Comparison of ENCODE assay signal across 11 cellular contexts in genomic region chr7:111329367-111330234, GRCh38.
DNase-seq lines count a peak whose midpoint lies in the region; TF ChIP-seq lines count a peak whose summit lies in the region.
"Had no signal": no experiment of that assay in that cellular context is flagged by ENCODE, and none has a peak within 500 bp of the region (broad histone marks: within the 10 kb centered on the region; RNA-seq: fewer than 3 reads in every experiment).

No MANE protein-coding gene starts in this region.

- H3K4me3 Mint-ChIP-seq in mesothelial cell of epicardium, result no peak overlapping the region

- in situ Hi-C loops in GM23248 (cut with MboI) (loop anchor here (25.0 kb wide), 1 partner anchor 408 kb away; no protein-coding TSS in a partner anchor), GM13976 (cut with MboI; ENCODE audit: low sequenced_read_pairs, unreplicated experiment) (no loop called here)

- H3K79me2 ChIP-seq in GM23248 (ENCODE audit: insufficient read depth), result no peaks in the 10 kb centered on the region

- H3K36me3 Mint-ChIP-seq in mesothelial cell of epicardium, result peaks cover 3% of the 10 kb centered on the region

- H3K4me3 ChIP-seq in GM23248 (no peak overlapping the region), fibroblast of pulmonary artery (replicated peaks; ENCODE audit: low read depth, low read length) (no peak overlapping the region), dorsolateral prefrontal cortex (no peak overlapping the region)

- intact Hi-C loops in dorsolateral prefrontal cortex (cut with DNase I), result no loop called here

- WGBS in GM23248 (ENCODE audit: low coverage in 1 of 2, low lambda C conversion rate in 2 of 2, missing lambda C conversion rate in 2 of 2), 2 experiments, result 87 to 89% methylated on average over 5 of the region's 5 CpGs

- no peak overlapping the region for H3K4me2 ChIP-seq in GM23248 (ENCODE audit: unreplicated experiment)

- no peaks in the 10 kb centered on the region for H3F3A ChIP-seq in GM23248 (ENCODE audit: insufficient read depth)

- no peaks in the 10 kb centered on the region for H3K4me1 Mint-ChIP-seq in mesothelial cell of epicardium

- H3K9me2 ChIP-seq in GM23248 (ENCODE audit: insufficient read depth), result no peaks in the 10 kb centered on the region

- no peaks in the 10 kb centered on the region for H3K4me1 ChIP-seq in GM23248 (ENCODE audit: insufficient read depth)

- no peak overlapping the region for H3K27ac Mint-ChIP-seq in mesothelial cell of epicardium

- no peak overlapping the region for H3K27ac ChIP-seq in GM23248
- no peak overlapping the region for H3K27ac ChIP-seq in dorsolateral prefrontal cortex

- peaks cover 26% of the 10 kb centered on the region for H3K9me3 Mint-ChIP-seq in mesothelial cell of epicardium

- H3K9ac ChIP-seq in GM23248, result no peak overlapping the region

- DNase-seq in EL (peak; percentile 4), GM23248 (peak; percentile 44), fibroblast of pulmonary artery (ENCODE audit: low read depth) (peak; percentile 46), GM13976 (ENCODE audit: low spot score) (no peak), SHP77 (lab: John Stamatoyannopoulos, UW) (no peak), mesothelial cell of epicardium (ENCODE audit: low spot score in 2 of 2, unreplicated experiment in 2 of 2) (no peak), dorsolateral prefrontal cortex (no peak)
- DNase-seq: activated CD4-positive, alpha-beta T cell treated with anti-CD3 and anti-CD28 coated beads, Interleukin-2, amount 50 U/mL, for 4 hours; occipital lobe; RPMI8226 had no signal

- H3K36me3 ChIP-seq in GM23248 (ENCODE audit: low read depth), result no peaks in the 10 kb centered on the region

- no peak overlapping the region; the same call in 1 of the 2 replicates for H2AFZ ChIP-seq in GM23248

- no peaks in the 10 kb centered on the region for H3K9me3 ChIP-seq in GM23248 (ENCODE audit: low read depth)

- 0 out of 2 replicates have a peak, but pooled peaks have one; percentile 17 for TF ChIP-seq CTCF in LNCAP (IDR thresholded peaks at IDR 0.05)
- peak; percentile 10 for TF ChIP-seq CTCF in fibroblast of pulmonary artery (IDR thresholded peaks at IDR 0.05; ENCODE audit: low read length, missing control alignments)
- TF ChIP-seq CTCF in GM13976 (IDR thresholded peaks at IDR 0.05; ENCODE audit: borderline replicate concordance, control extremely low read depth, extremely low read depth, insufficient read depth, missing control alignments), result no peak
- TF ChIP-seq CTCF in mesothelial cell of epicardium (IDR thresholded peaks at IDR 0.05; ENCODE audit: unreplicated experiment), result no peak
- TF ChIP-seq CTCF in dorsolateral prefrontal cortex (IDR thresholded peaks at IDR 0.05 in 54 of 56, conservative IDR thresholded peaks at IDR 0.05 in 2 of 56; ENCODE audit: low read depth in 1 of 56, partially characterized antibody in 56 of 56), result no peak

- no peaks in the 10 kb centered on the region for H3K27me3 ChIP-seq in GM23248 (replicated peaks; ENCODE audit: insufficient read depth)
- no peaks in the 10 kb centered on the region for H3K27me3 ChIP-seq in dorsolateral prefrontal cortex

- H3K27me3 Mint-ChIP-seq in mesothelial cell of epicardium (ENCODE audit: low read depth), result no peaks in the 10 kb centered on the region

- H4K20me1 ChIP-seq in GM23248 (ENCODE audit: insufficient read depth), result no peaks in the 10 kb centered on the region

Comparison
In these comparisons a context has a peak if more than half of its experiments do, and no peak if none do; other contexts are left out.
1. DNase-seq: peak in EL (single experiment), GM23248 (single experiment) and fibroblast of pulmonary artery (single experiment); none in GM13976 (single experiment), SHP77 (0 of 2), mesothelial cell of epicardium (0 of 2) and dorsolateral prefrontal cortex (0 of 10).
2. CTCF ChIP-seq: peak in LNCAP (single experiment) and fibroblast of pulmonary artery (single experiment); none in GM13976 (single experiment), mesothelial cell of epicardium (single experiment) and dorsolateral prefrontal cortex (0 of 56).